Comparison of ENCODE assay signal across 8 cellular contexts in the genomic region with DNA sequence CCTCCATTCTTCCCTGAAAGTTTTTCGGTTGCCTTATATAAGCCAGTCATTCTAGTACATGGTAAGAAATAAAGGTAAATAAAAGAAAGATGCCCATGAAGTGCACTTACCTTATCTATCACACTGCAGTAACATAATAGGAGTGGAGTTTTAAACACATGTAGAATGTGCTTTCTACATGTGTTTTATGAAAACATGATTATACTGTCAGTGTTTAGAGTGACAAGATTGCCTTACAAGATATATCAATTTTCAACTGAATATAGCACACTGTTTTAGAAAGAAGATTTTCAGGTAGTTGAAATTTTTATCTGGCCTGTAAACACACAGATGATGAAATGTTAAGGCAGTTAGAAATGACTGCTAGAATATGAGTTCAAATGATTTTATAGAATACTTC.
"Had no signal": no experiment of that assay in that cellular context is flagged by ENCODE, and none has a peak within 500 bp of the region (broad histone marks: within the 10 kb centered on the region; RNA-seq: fewer than 3 reads in every experiment).

No MANE protein-coding gene starts in this region.

- H3K36me3 ChIP-seq: HAP-1 had no signal

- H3K4me2 ChIP-seq: GM23338 had no signal

- H3K9me3 ChIP-seq: HAP-1 had no signal

- H3K9ac ChIP-seq: GM23248 had no signal

- H3K4me3 ChIP-seq: GM23248, GM23338, HAP-1 had no signal

- DNase-seq: GM23248, GOT3, H7, H9, HCEC 1CT, HFFc6 had no signal

- H2AFZ ChIP-seq: GM23248, GM23338 had no signal

- H3K27ac ChIP-seq: GM23248 had no signal
